Comparison of ENCODE assay signal across 9 cellular contexts in genomic region chr14:60537663-60538062, GRCh38. TPM values are rescaled to one million over a fixed set of nuclear protein-coding genes. Genes with fewer than 3 reads are reported as not detected.
"Had no signal": no experiment of that assay in that cellular context is flagged by ENCODE, and none has a peak within 500 bp of the region (broad histone marks: within the 10 kb centered on the region; RNA-seq: fewer than 3 reads in every experiment).

No MANE protein-coding gene starts in this region.

- H3K27ac Mint-ChIP-seq: GM23338, H9 had no signal

- H3K9me3 Mint-ChIP-seq: GM23338 had no signal

- DNase-seq: H9, HCEC 1CT, IMR-90, KG1 had no signal

- H3K4me2 ChIP-seq: GM23338 had no signal

- H3K4me3 Mint-ChIP-seq: GM23338 had no signal

- H3K27ac ChIP-seq: HL-60 had no signal

- H2AFZ ChIP-seq: GM23338 had no signal

- ATAC-seq: GM23338, K562 had no signal

- H3K4me3 ChIP-seq: GM23338, K562 had no signal

RNA-seq across cellular contexts. Expression of gene SIX6, which starts 28.7 kb away (rescaled TPM):
- total RNA-seq: GM23338, H1, H9, HT1080, IMR-90, K562 had no signal
- polyA plus RNA-seq: IMR-90, K562 had no signal

RNA-seq across cellular contexts. Expression of gene C14orf39, which starts 51.8 kb away (rescaled TPM):
- total RNA-seq: HT1080 had no signal
